11 cellular contexts compared by ENCODE assay signal in the genomic region with DNA sequence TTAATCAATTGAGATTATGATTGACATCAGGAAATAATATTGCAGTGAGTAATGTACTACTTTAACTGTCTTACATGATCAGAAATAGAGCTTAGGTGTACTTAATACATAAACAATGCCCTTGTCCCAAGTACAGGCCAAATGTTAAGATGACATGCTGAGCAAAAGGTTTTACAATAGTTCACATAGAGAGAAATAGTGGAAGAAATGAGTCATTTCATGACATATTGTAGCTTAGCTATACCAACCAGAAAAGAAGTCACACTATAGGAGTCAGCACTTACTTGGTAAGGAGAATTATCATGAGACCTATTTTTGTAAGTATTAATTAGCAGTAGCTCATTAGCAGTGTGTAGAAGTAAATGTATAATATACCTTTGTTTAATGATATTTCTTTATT.
A peak's percentile ranks its signal among the peaks of the same experiment; 100 is the strongest.
DNase-seq lines count a peak whose midpoint lies in the region; ATAC-seq, FAIRE-seq and TF ChIP-seq lines count a peak whose summit lies in the region.
"Had no signal": no experiment of that assay in that cellular context is flagged by ENCODE, and none has a peak within 500 bp of the region (broad histone marks: within the 10 kb centered on the region; RNA-seq: fewer than 3 reads in every experiment).

No MANE protein-coding gene starts in this region.

- H3K79me2 ChIP-seq in KMS-11 (ENCODE audit: insufficient read depth, low read depth) = no peaks in the 10 kb centered on the region

- ATAC-seq in GM18873 (IDR thresholded peaks at IDR 0.05; ENCODE audit: low FRiP score, unreplicated experiment) (peak; percentile 58), HG02678 (IDR thresholded peaks at IDR 0.05; ENCODE audit: unreplicated experiment) (peak; percentile 69), body of pancreas (no peak), HG02642 (IDR thresholded peaks at IDR 0.05; ENCODE audit: poor library complexity, unreplicated experiment) (no peak)

- H3K27me3 ChIP-seq in KMS-11 (ENCODE audit: insufficient read depth, low read depth) (no peaks in the 10 kb centered on the region), body of pancreas (no peaks in the 10 kb centered on the region), small intestine (ENCODE audit: control insufficient read depth in 2 of 2, insufficient read depth in 2 of 2, low read length in 2 of 2) (no peaks in the 10 kb centered on the region), spleen (replicated peaks in 1 of 7) (no peaks in the 10 kb centered on the region)

- H3K27ac ChIP-seq in KMS-11 (peak overlapping the region; percentile 80; the same call in 1 of the 2 replicates), body of pancreas (no peak overlapping the region), small intestine (ENCODE audit: low read depth in 1 of 2, low read length in 1 of 2) (no peak overlapping the region), spleen (no peak overlapping the region)

- H3K4me1 ChIP-seq in KMS-11 (ENCODE audit: low read depth, poor library complexity, severe bottlenecking) (peaks cover 42% of the 10 kb centered on the region), body of pancreas (no peaks in the 10 kb centered on the region), small intestine (ENCODE audit: control insufficient read depth in 2 of 2, insufficient read depth in 1 of 2, low read depth in 1 of 2, low read length in 1 of 2) (no peaks in the 10 kb centered on the region), spleen (no peaks in the 10 kb centered on the region)

- H3K4me3 ChIP-seq in KMS-11 (IDR thresholded peaks at IDR 0.05; ENCODE audit: insufficient read depth, low read depth, low read length) (no peak overlapping the region), fibroblast of villous mesenchyme (ENCODE audit: low read depth, low read length) (no peak overlapping the region), body of pancreas (no peak overlapping the region), small intestine (ENCODE audit: low read depth in 1 of 2, low read length in 2 of 2) (no peak overlapping the region), spleen (no peak overlapping the region)

- H3K36me3 ChIP-seq in KMS-11 (ENCODE audit: insufficient read depth) (no peaks in the 10 kb centered on the region), body of pancreas (replicated peaks in 1 of 2; ENCODE audit: insufficient read depth in 1 of 2, low read depth in 2 of 2) (no peaks in the 10 kb centered on the region), small intestine (ENCODE audit: control insufficient read depth in 2 of 2, insufficient read depth in 2 of 2, low read length in 2 of 2) (no peaks in the 10 kb centered on the region), spleen (no peaks in the 10 kb centered on the region)

- TF ChIP-seq CTCF in KMS-11 (conservative IDR thresholded peaks at IDR 0.05; ENCODE audit: low read depth, low read length) (no peak), fibroblast of villous mesenchyme (IDR thresholded peaks at IDR 0.05; ENCODE audit: insufficient read depth, low read depth, low read length) (no peak), body of pancreas (IDR thresholded peaks at IDR 0.05) (no peak), spleen (IDR thresholded peaks at IDR 0.05 in 8 of 11, conservative IDR thresholded peaks at IDR 0.05 in 3 of 11) (no peak)

- peak; percentile 19 for DNase-seq in fibroblast of villous mesenchyme (ENCODE audit: low read depth)
- no peak for DNase-seq in body of pancreas
- DNase-seq in small intestine = no peak
- DNase-seq in spleen = no peak
- DNase-seq: amygdala; DND-41; stimulated activated naive CD4-positive, alpha-beta T cell had no signal

- no peak overlapping the region for H2AFZ ChIP-seq in KMS-11 (ENCODE audit: low read depth)

- peak overlapping the region; percentile 42 for H3K4me2 ChIP-seq in KMS-11

- H4K20me1 ChIP-seq in KMS-11 (ENCODE audit: insufficient read depth) = no peaks in the 10 kb centered on the region

- intact Hi-C loops in body of pancreas (cut with DNase I) (no loop called here), spleen (cut with DNase I; ENCODE audit: low total_unique reads) (no loop called here)

- H3K9me3 ChIP-seq in body of pancreas (no peaks in the 10 kb centered on the region), small intestine (ENCODE audit: control insufficient read depth, low read depth) (no peaks in the 10 kb centered on the region), spleen (no peaks in the 10 kb centered on the region)

- no peak for FAIRE-seq in small intestine (lab: Jason Lieb, UNC)

- H3K9ac ChIP-seq in KMS-11 = no peak overlapping the region

- TF ChIP-seq POLR2A in body of pancreas (IDR thresholded peaks at IDR 0.05) (no peak), spleen (IDR thresholded peaks at IDR 0.05) (no peak)

Comparison
In these comparisons a context has a peak if more than half of its experiments do, and no peak if none do; other contexts are left out.
1. ATAC-seq: peak in GM18873 (single experiment) and HG02678 (single experiment); none in body of pancreas (single experiment) and HG02642 (single experiment).